In genomic region chr6:30102701-30103629, GRCh38 we compare ENCODE assay signal across 8 cellular contexts. TPM values are rescaled to one million over a fixed set of nuclear protein-coding genes. Genes with fewer than 3 reads are reported as not detected.
DNase-seq lines count a peak whose midpoint lies in the region; ATAC-seq, FAIRE-seq and TF ChIP-seq lines count a peak whose summit lies in the region.

No MANE protein-coding gene starts in this region.

- intact Hi-C loops in natural killer cell (cut with micrococcal nuclease) = loop anchor here (1.0 to 5.0 kb wide), 3 partner anchors 28 to 294 kb away; no protein-coding TSS in a partner anchor

- peaks cover 42% of the 10 kb centered on the region for H3K4me1 Mint-ChIP-seq in activated T-cell treated with anti-CD3 and anti-CD28 coated beads, Interleukin-2, amount 50 U/mL, for 72 hours (ENCODE audit: low read depth)
- H3K4me1 Mint-ChIP-seq in natural killer cell = peaks cover 34 to 37% of the 10 kb centered on the region in 2 donors
- H3K4me1 Mint-ChIP-seq in stimulated activated effector memory CD8-positive, alpha-beta T cell treated with anti-CD3 and anti-CD28 coated beads, Interleukin-12 subunit alpha, Interleukin-12 subunit beta, amount 100 ng/mL, for 72 hours = peaks cover 35% of the 10 kb centered on the region

- peak overlapping the region; percentile 84 to 91 for H3K4me3 Mint-ChIP-seq in activated T-cell treated with anti-CD3 and anti-CD28 coated beads, Interleukin-2, amount 50 U/mL, for 72 hours
- H3K4me3 Mint-ChIP-seq in natural killer cell = peak overlapping the region; percentile 73
- H3K4me3 Mint-ChIP-seq in stimulated activated effector memory CD8-positive, alpha-beta T cell treated with anti-CD3 and anti-CD28 coated beads, Interleukin-12 subunit alpha, Interleukin-12 subunit beta, amount 100 ng/mL, for 72 hours = peak overlapping the region; percentile 70

- H3K4me1 ChIP-seq in BE2C = peaks cover 4% of the 10 kb centered on the region; the same call in 1 of the 2 replicates

- H3K9me3 Mint-ChIP-seq in activated T-cell treated with anti-CD3 and anti-CD28 coated beads, Interleukin-2, amount 50 U/mL, for 72 hours = no peaks in the 10 kb centered on the region
- no peaks in the 10 kb centered on the region for H3K9me3 Mint-ChIP-seq in natural killer cell
- no peaks in the 10 kb centered on the region for H3K9me3 Mint-ChIP-seq in stimulated activated effector memory CD8-positive, alpha-beta T cell treated with anti-CD3 and anti-CD28 coated beads, Interleukin-12 subunit alpha, Interleukin-12 subunit beta, amount 100 ng/mL, for 72 hours

- DNase-seq in BE2C = peak; percentile 79
- DNase-seq in KG1 (lab: John Stamatoyannopoulos, UW) = peak; percentile 55
- DNase-seq in RCC 7860 (ENCODE audit: low spot score) = peak; percentile 64
- peak; percentile 71 to 85 for DNase-seq in activated T-cell treated with anti-CD3 and anti-CD28 coated beads, Interleukin-2, amount 50 U/mL, for 72 hours
- DNase-seq in fibroblast of peridontal ligament (ENCODE audit: extremely low read depth) = peak; percentile 91
- DNase-seq in natural killer cell = peak; percentile 72
- peak; percentile 74 to 88 for DNase-seq in stimulated activated effector memory CD8-positive, alpha-beta T cell treated with anti-CD3 and anti-CD28 coated beads, Interleukin-12 subunit alpha, Interleukin-12 subunit beta, amount 100 ng/mL, for 72 hours (ENCODE audit: low spot score in 2 of 2)

- H3K4me3 ChIP-seq in BE2C (ENCODE audit: low read depth, low read length) = peak overlapping the region; percentile 60

- no peak overlapping the region for H3K27ac Mint-ChIP-seq in activated T-cell treated with anti-CD3 and anti-CD28 coated beads, Interleukin-2, amount 50 U/mL, for 72 hours
- peak overlapping the region; percentile 71 to 80 for H3K27ac Mint-ChIP-seq in natural killer cell
- H3K27ac Mint-ChIP-seq in stimulated activated effector memory CD8-positive, alpha-beta T cell treated with anti-CD3 and anti-CD28 coated beads, Interleukin-12 subunit alpha, Interleukin-12 subunit beta, amount 100 ng/mL, for 72 hours = peak overlapping the region; percentile 33

- H3K9me3 ChIP-seq in BE2C = no peaks in the 10 kb centered on the region

- FAIRE-seq in RCC 7860 (lab: Jason Lieb, UNC) = no peak

- TF ChIP-seq CTCF in BE2C (IDR thresholded peaks at IDR 0.05; ENCODE audit: low read depth, low read length) (peak; percentile 86), natural killer cell (IDR thresholded peaks at IDR 0.05) (peak; percentile 84)

- H3K27me3 Mint-ChIP-seq in activated T-cell treated with anti-CD3 and anti-CD28 coated beads, Interleukin-2, amount 50 U/mL, for 72 hours (ENCODE audit: low read depth) = peaks cover 56% of the 10 kb centered on the region
- H3K27me3 Mint-ChIP-seq in natural killer cell (ENCODE audit: low read depth in 2 of 2) = peaks cover 44 to 53% of the 10 kb centered on the region in 2 donors

- H3K27me3 ChIP-seq in BE2C = peaks cover 65% of the 10 kb centered on the region

- no peaks in the 10 kb centered on the region for H3K36me3 Mint-ChIP-seq in activated T-cell treated with anti-CD3 and anti-CD28 coated beads, Interleukin-2, amount 50 U/mL, for 72 hours (ENCODE audit: insufficient read depth in 2 of 2)
- H3K36me3 Mint-ChIP-seq in natural killer cell = no peaks in the 10 kb centered on the region
- H3K36me3 Mint-ChIP-seq in stimulated activated effector memory CD8-positive, alpha-beta T cell treated with anti-CD3 and anti-CD28 coated beads, Interleukin-12 subunit alpha, Interleukin-12 subunit beta, amount 100 ng/mL, for 72 hours = no peaks in the 10 kb centered on the region

- no peaks in the 10 kb centered on the region for H3K36me3 ChIP-seq in BE2C

- peak; percentile 70 for ATAC-seq in GM19455 (IDR thresholded peaks at IDR 0.05; ENCODE audit: unreplicated experiment)
- peak; percentile 80 to 81 for ATAC-seq in activated T-cell treated with anti-CD3 and anti-CD28 coated beads, Interleukin-2, amount 50 U/mL, for 72 hours (replicated peaks in 1 of 2)
- peak; percentile 89 for ATAC-seq in natural killer cell
- ATAC-seq in stimulated activated effector memory CD8-positive, alpha-beta T cell treated with anti-CD3 and anti-CD28 coated beads, Interleukin-12 subunit alpha, Interleukin-12 subunit beta, amount 100 ng/mL, for 72 hours = peak; percentile 85

RNA-seq across cellular contexts. Expression of gene TRIM31, which starts 9.9 kb away (rescaled TPM):
- polyA plus RNA-seq in BE2C (2012; ENCODE audit: insufficient read depth, insufficient read length, low read depth) = not detected
- total RNA-seq in activated T-cell treated with anti-CD3 and anti-CD28 coated beads, Interleukin-2, amount 50 U/mL, for 72 hours = under 1 TPM in 1 of 2 donors, not detected in 1; 0.12 TPM
- total RNA-seq in natural killer cell = not detected

RNA-seq across cellular contexts. Expression of gene RNF39, which starts 27.4 kb away (rescaled TPM):
- 11.4 TPM for polyA plus RNA-seq in BE2C (2012; ENCODE audit: insufficient read depth, insufficient read length, low read depth)
- total RNA-seq in activated T-cell treated with anti-CD3 and anti-CD28 coated beads, Interleukin-2, amount 50 U/mL, for 72 hours = not detected
- not detected for total RNA-seq in natural killer cell

RNA-seq across cellular contexts. Expression of gene TRIM40, which starts 33.0 kb away (rescaled TPM):
- not detected for polyA plus RNA-seq in BE2C (2012; ENCODE audit: insufficient read depth, insufficient read length, low read depth)
- not detected for total RNA-seq in activated T-cell treated with anti-CD3 and anti-CD28 coated beads, Interleukin-2, amount 50 U/mL, for 72 hours
- under 1 TPM in 2 of 3 donors, not detected in 1; 0.26 to 0.30 TPM for total RNA-seq in natural killer cell

RNA-seq across cellular contexts. Expression of gene PPP1R11, which starts 36.0 kb away (rescaled TPM):
- polyA plus RNA-seq in BE2C (2012; ENCODE audit: insufficient read depth, insufficient read length, low read depth) = 84.4 TPM
- 10 to 100 TPM; 54.1 to 63.1 TPM for total RNA-seq in activated T-cell treated with anti-CD3 and anti-CD28 coated beads, Interleukin-2, amount 50 U/mL, for 72 hours
- 10 to 100 TPM; 52.9 to 75.3 (median 61.1) TPM for total RNA-seq in natural killer cell

RNA-seq across cellular contexts. Expression of gene POLR1H, which starts 41.9 kb away (rescaled TPM):
- polyA plus RNA-seq in BE2C (2012; ENCODE audit: insufficient read depth, insufficient read length, low read depth) = 93.2 TPM
- 10 to 100 TPM; 77.1 to 81.9 TPM for total RNA-seq in activated T-cell treated with anti-CD3 and anti-CD28 coated beads, Interleukin-2, amount 50 U/mL, for 72 hours
- 10 to 100 TPM; 21.0 to 36.2 (median 28.5) TPM for total RNA-seq in natural killer cell

Comparison
In these comparisons a context has a peak if more than half of its experiments do, and no peak if none do; other contexts are left out.
1. Peak in every context shown above with its lines: DNase-seq, ATAC-seq and H3K4me3 ChIP-seq.